ENCODE assay signal across 8 cellular contexts in genomic region chr6:152982768-152983636, GRCh38. TPM values are rescaled to one million over a fixed set of nuclear protein-coding genes. Genes with fewer than 3 reads are reported as not detected.
A peak's percentile ranks its signal among the peaks of the same experiment; 100 is the strongest.
DNase-seq lines count a peak whose midpoint lies in the region; ATAC-seq and TF ChIP-seq lines count a peak whose summit lies in the region.

A gene with protein sequence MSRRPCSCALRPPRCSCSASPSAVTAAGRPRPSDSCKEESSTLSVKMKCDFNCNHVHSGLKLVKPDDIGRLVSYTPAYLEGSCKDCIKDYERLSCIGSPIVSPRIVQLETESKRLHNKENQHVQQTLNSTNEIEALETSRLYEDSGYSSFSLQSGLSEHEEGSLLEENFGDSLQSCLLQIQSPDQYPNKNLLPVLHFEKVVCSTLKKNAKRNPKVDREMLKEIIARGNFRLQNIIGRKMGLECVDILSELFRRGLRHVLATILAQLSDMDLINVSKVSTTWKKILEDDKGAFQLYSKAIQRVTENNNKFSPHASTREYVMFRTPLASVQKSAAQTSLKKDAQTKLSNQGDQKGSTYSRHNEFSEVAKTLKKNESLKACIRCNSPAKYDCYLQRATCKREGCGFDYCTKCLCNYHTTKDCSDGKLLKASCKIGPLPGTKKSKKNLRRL (minus strand): TSS chr6:152983041. CDS start chr6:152982959, 82 bp downstream.

- H3K36me3 Mint-ChIP-seq in activated T-helper 2 cell treated with anti-CD3 and anti-CD28 coated beads, Interferon-gamma antibody, Interleukin-2, Interleukin-4, amounts not matched to agents 10 μg/mL and 5 μg/mL and 100 μg/mL, durations not matched to agents 14 hours and 24 hours and 36 hours (ENCODE audit: low read depth), result peaks cover 58% of the 10 kb centered on the region
- H3K36me3 Mint-ChIP-seq in naive thymus-derived CD8-positive, alpha-beta T cell, result peaks cover 0 to 16% (median 0%) of the 10 kb centered on the region in 3 donors

- peaks cover 52% of the 10 kb centered on the region for H3K36me3 ChIP-seq in RWPE2 (ENCODE audit: low read depth)

- H3K4me1 Mint-ChIP-seq in activated T-helper 2 cell treated with anti-CD3 and anti-CD28 coated beads, Interferon-gamma antibody, Interleukin-2, Interleukin-4, amounts not matched to agents 10 μg/mL and 5 μg/mL and 100 μg/mL, durations not matched to agents 14 hours and 24 hours and 36 hours (ENCODE audit: low read depth), result peaks cover 44% of the 10 kb centered on the region
- peaks cover 20 to 60% (median 45%) of the 10 kb centered on the region in 4 donors for H3K4me1 Mint-ChIP-seq in naive thymus-derived CD8-positive, alpha-beta T cell

- POLR2A ChIA-PET in naive thymus-derived CD8-positive, alpha-beta T cell (lab: Charles Lee), result interaction anchor here (0.6 to 1.7 kb wide), 7 partner anchors 10 to 1966 kb away, joined by 3 to 7 read pairs (median 4); partner anchors contain the start of gene RMND1

- ATAC-seq in RWPE2 (ENCODE audit: low read depth), result peak; percentile 85
- ATAC-seq in naive thymus-derived CD8-positive, alpha-beta T cell, result peak; percentile 91 to 93

- intact Hi-C loops in activated T-helper 2 cell treated with anti-CD3 and anti-CD28 coated beads, Interferon-gamma antibody, Interleukin-2, Interleukin-4, amounts not matched to agents 10 μg/mL and 5 μg/mL and 100 μg/mL, durations not matched to agents 14 hours and 24 hours and 36 hours (cut with micrococcal nuclease), result loop anchor here (2.0 to 5.0 kb wide), 5 partner anchors 30 to 1592 kb away; partner anchors contain the start of gene ZBTB2

- peak within 1 kb of the TSS; percentile 100 for H3K27ac Mint-ChIP-seq in activated T-helper 2 cell treated with anti-CD3 and anti-CD28 coated beads, Interferon-gamma antibody, Interleukin-2, Interleukin-4, amounts not matched to agents 10 μg/mL and 5 μg/mL and 100 μg/mL, durations not matched to agents 14 hours and 24 hours and 36 hours
- peak within 1 kb of the TSS; percentile 95 to 100 (median 98) for H3K27ac Mint-ChIP-seq in naive thymus-derived CD8-positive, alpha-beta T cell

- DNase-seq in EH (ENCODE audit: low read depth), result peak; percentile 98
- peak; percentile 88 for DNase-seq in H4 (ENCODE audit: low spot score)
- peak; percentile 96 for DNase-seq in LoVo (ENCODE audit: low spot score)
- peak; percentile 97 for DNase-seq in RWPE2 (ENCODE audit: low spot score)
- DNase-seq in activated T-helper 2 cell treated with anti-CD3 and anti-CD28 coated beads, Interferon-gamma antibody, Interleukin-2, Interleukin-4, amounts not matched to agents 10 μg/mL and 5 μg/mL and 100 μg/mL, durations not matched to agents 14 hours and 24 hours and 36 hours (ENCODE audit: low spot score), result peak; percentile 97
- peak; percentile 95 for DNase-seq in fibroblast of mammary gland (ENCODE audit: low read depth)
- DNase-seq in naive thymus-derived CD8-positive, alpha-beta T cell, result peak; percentile 94 to 98 (median 96)
- peak; percentile 94 to 98 (median 94) for DNase-seq in stimulated activated naive CD4-positive, alpha-beta T cell (lab: John Stamatoyannopoulos, UW)

- no peaks in the 10 kb centered on the region for H3K9me3 Mint-ChIP-seq in activated T-helper 2 cell treated with anti-CD3 and anti-CD28 coated beads, Interferon-gamma antibody, Interleukin-2, Interleukin-4, amounts not matched to agents 10 μg/mL and 5 μg/mL and 100 μg/mL, durations not matched to agents 14 hours and 24 hours and 36 hours
- no peaks in the 10 kb centered on the region for H3K9me3 Mint-ChIP-seq in naive thymus-derived CD8-positive, alpha-beta T cell

- H3K27me3 ChIP-seq in RWPE2 (ENCODE audit: insufficient read depth, poor library complexity, severe bottlenecking), result no peaks in the 10 kb centered on the region

- peak within 1 kb of the TSS; percentile 97 for H3K4me3 Mint-ChIP-seq in activated T-helper 2 cell treated with anti-CD3 and anti-CD28 coated beads, Interferon-gamma antibody, Interleukin-2, Interleukin-4, amounts not matched to agents 10 μg/mL and 5 μg/mL and 100 μg/mL, durations not matched to agents 14 hours and 24 hours and 36 hours (ENCODE audit: low read depth)
- peak within 1 kb of the TSS; percentile 89 to 100 (median 98) for H3K4me3 Mint-ChIP-seq in naive thymus-derived CD8-positive, alpha-beta T cell

- peak within 1 kb of the TSS; percentile 89 for H3K27ac ChIP-seq in RWPE2 (ENCODE audit: poor library complexity, severe bottlenecking)

- TF ChIP-seq CTCF in RWPE2 (IDR thresholded peaks at IDR 0.05; ENCODE audit: poor library complexity, severe bottlenecking), result no peak
- no peak for TF ChIP-seq CTCF in fibroblast of mammary gland (conservative IDR thresholded peaks at IDR 0.05; ENCODE audit: control insufficient read depth, insufficient read depth, low read depth, low read length)

- H3K4me1 ChIP-seq in RWPE2 (ENCODE audit: insufficient read depth, poor library complexity, severe bottlenecking), result peaks cover 32% of the 10 kb centered on the region

- no peaks in the 10 kb centered on the region for H3K9me3 ChIP-seq in RWPE2 (ENCODE audit: severe bottlenecking)

- no peaks in the 10 kb centered on the region for H3K27me3 Mint-ChIP-seq in activated T-helper 2 cell treated with anti-CD3 and anti-CD28 coated beads, Interferon-gamma antibody, Interleukin-2, Interleukin-4, amounts not matched to agents 10 μg/mL and 5 μg/mL and 100 μg/mL, durations not matched to agents 14 hours and 24 hours and 36 hours (ENCODE audit: low read depth)
- peaks cover 0 to 3% (median 0%) of the 10 kb centered on the region in 5 donors for H3K27me3 Mint-ChIP-seq in naive thymus-derived CD8-positive, alpha-beta T cell

- peak within 1 kb of the TSS; percentile 87 for H3K4me3 ChIP-seq in RWPE2 (ENCODE audit: severe bottlenecking)
- H3K4me3 ChIP-seq in fibroblast of mammary gland (ENCODE audit: control insufficient read depth, low read depth, low read length), result peak within 1 kb of the TSS; percentile 92

RNA-seq across cellular contexts. Expression of the gene that starts here (rescaled TPM):
- total RNA-seq in H4 (2014; rRNA removed; shearing (Covaris generic)), result 22.1 and 27.8 TPM in 2 replicates
- total RNA-seq in activated T-helper 2 cell treated with anti-CD3 and anti-CD28 coated beads, Interferon-gamma antibody, Interleukin-2, Interleukin-4, amounts not matched to agents 10 μg/mL and 5 μg/mL and 100 μg/mL, durations not matched to agents 14 hours and 24 hours and 36 hours, result 31.4 and 34.6 TPM in 2 replicates
- total RNA-seq in naive thymus-derived CD8-positive, alpha-beta T cell, result 1 to 10 TPM; 7.8 TPM
- polyA plus RNA-seq in naive thymus-derived CD8-positive, alpha-beta T cell, result 1 to 10 TPM; 4.3 to 7.1 (median 5.9) TPM

Comparison
In these comparisons a context has a peak if more than half of its experiments do, and no peak if none do; other contexts are left out.
1. Peak in every context shown above with its lines: DNase-seq, ATAC-seq, H3K4me3 ChIP-seq and H3K27ac ChIP-seq.